ENCODE assay signal across 22 cellular contexts in the genomic region with DNA sequence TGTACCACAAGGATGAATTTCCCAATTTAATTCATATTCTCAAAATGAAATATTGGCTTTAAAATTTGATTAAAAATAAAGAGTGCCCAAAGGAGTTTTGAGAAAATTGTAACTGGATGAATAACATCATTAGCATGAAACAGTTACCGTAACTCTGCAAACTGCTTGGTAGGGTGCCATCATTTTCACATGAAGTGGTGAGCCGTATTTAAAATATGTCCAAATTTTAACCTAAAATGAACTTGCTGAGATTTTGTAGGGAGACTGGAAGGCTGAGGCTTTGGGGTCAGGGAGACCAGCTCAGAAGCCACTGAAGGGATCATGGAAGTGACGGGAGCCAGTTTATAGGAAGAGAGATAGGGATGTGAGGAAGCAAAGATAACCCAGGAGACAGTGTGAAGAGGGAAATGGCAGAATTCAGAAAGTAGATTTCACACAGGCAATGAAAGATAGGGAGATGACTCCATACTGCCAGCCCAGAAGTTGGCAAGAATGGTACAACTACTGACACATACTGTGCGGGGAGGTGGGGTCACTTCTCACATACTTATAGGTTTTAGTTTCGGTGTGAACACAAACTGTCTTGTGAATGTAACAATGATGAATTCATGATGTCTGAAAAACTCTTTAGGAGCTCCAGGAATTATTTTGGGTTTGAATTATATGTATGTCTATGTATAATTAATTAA. TPM values are rescaled to one million over a fixed set of nuclear protein-coding genes. Genes with fewer than 3 reads are reported as not detected.
A peak's percentile ranks its signal among the peaks of the same experiment; 100 is the strongest.
DNase-seq lines count a peak whose midpoint lies in the region; ATAC-seq and TF ChIP-seq lines count a peak whose summit lies in the region.
"Had no signal": no experiment of that assay in that cellular context is flagged by ENCODE, and none has a peak within 500 bp of the region (broad histone marks: within the 10 kb centered on the region; RNA-seq: fewer than 3 reads in every experiment).

No MANE protein-coding gene starts in this region.

- peak overlapping the region; percentile 59; the same call in 1 of the 2 replicates for H4K91ac ChIP-seq in IMR-90 (ENCODE audit: insufficient read depth, low read depth, low read length)

- H3K4me2 ChIP-seq in IMR-90 (ENCODE audit: low read depth, low read length): no peak overlapping the region
- no peak overlapping the region for H3K4me2 ChIP-seq in mesendoderm (ENCODE audit: low read length)

- H3K27me3 ChIP-seq in IMR-90 (ENCODE audit: control insufficient read depth, insufficient read depth, low read length): no peaks in the 10 kb centered on the region
- H3K27me3 ChIP-seq in mesendoderm (ENCODE audit: insufficient read depth, low read length, poor library complexity): no peaks in the 10 kb centered on the region
- H3K27me3 ChIP-seq: BE2C, SJSA1, vagina had no signal

- H3K23ac ChIP-seq in IMR-90 (ENCODE audit: low read depth, low read length) (no peak overlapping the region), mesendoderm (ENCODE audit: low read length) (no peak overlapping the region)

- peaks cover 17% of the 10 kb centered on the region for H3K4me1 Mint-ChIP-seq in chondrocyte (ENCODE audit: low read depth)
- H3K4me1 Mint-ChIP-seq: stimulated activated naive CD8-positive, alpha-beta T cell treated with anti-CD3 and anti-CD28 coated beads, Interleukin-15, amount 100 ng/mL, for 72 hours had no signal

- H2BK120ac ChIP-seq in IMR-90 (ENCODE audit: low read depth, low read length): peak overlapping the region; percentile 69
- H2BK120ac ChIP-seq in mesendoderm (ENCODE audit: low read depth, low read length): no peak overlapping the region

- H3K4ac ChIP-seq in IMR-90 (ENCODE audit: low read depth, low read length): peak overlapping the region; percentile 56; the same call in 1 of the 2 replicates
- no peak overlapping the region for H3K4ac ChIP-seq in mesendoderm (ENCODE audit: low read depth, low read length)

- H3K36me3 Mint-ChIP-seq in chondrocyte (ENCODE audit: low read depth): peaks cover 4% of the 10 kb centered on the region

- peak overlapping the region; percentile 77 for H2BK5ac ChIP-seq in IMR-90 (ENCODE audit: low read depth, low read length, poor library complexity, severe bottlenecking)
- no peak overlapping the region for H2BK5ac ChIP-seq in mesendoderm (ENCODE audit: low read length)

- TF ChIP-seq CTCF in IMR-90 (conservative IDR thresholded peaks at IDR 0.05; ENCODE audit: low read depth, low read length): no peak
- TF ChIP-seq CTCF in chondrocyte (IDR thresholded peaks at IDR 0.05): no peak

- H4K8ac ChIP-seq in IMR-90 (ENCODE audit: low read depth in 2 of 2, low read length in 2 of 2) (peak overlapping the region; percentile 16 to 82; a peak in 2 of 4 replicates), mesendoderm (ENCODE audit: low read depth, low read length) (no peak overlapping the region)

- H3K79me1 ChIP-seq in IMR-90 (ENCODE audit: low read depth in 1 of 2, low read length in 2 of 2) (peaks cover 0 to 3% of the 10 kb centered on the region in 2 experiments; a peak in 1 of 4 replicates), mesendoderm (ENCODE audit: low read length) (no peaks in the 10 kb centered on the region)

- no peak overlapping the region for H3K4me3 ChIP-seq in IMR-90 (ENCODE audit: insufficient read depth, low read depth, low read length)
- no peak overlapping the region for H3K4me3 ChIP-seq in mesendoderm (ENCODE audit: low read length)
- H3K4me3 ChIP-seq: SJSA1, vagina had no signal

- H3K27ac ChIP-seq in IMR-90 (ENCODE audit: insufficient read depth, low read length) (peak overlapping the region; percentile 52), mesendoderm (ENCODE audit: low read depth, low read length) (no peak overlapping the region)
- H3K27ac ChIP-seq: SJSA1, vagina had no signal

- CTCF ChIA-PET in IMR-90 (lab: Yijun Ruan, JAX): no interaction called here

- peak overlapping the region; percentile 66 for H3K27ac Mint-ChIP-seq in chondrocyte (ENCODE audit: unreplicated experiment)
- H3K27ac Mint-ChIP-seq: activated T-helper 2 cell treated with anti-CD3 and anti-CD28 coated beads, Interferon-gamma antibody, Interleukin-2, Interleukin-4, amounts not matched to agents 10 μg/mL and 5 μg/mL and 100 μg/mL, durations not matched to agents 14 hours and 24 hours and 36 hours; stimulated activated naive CD8-positive, alpha-beta T cell treated with anti-CD3 and anti-CD28 coated beads, Interleukin-15, amount 100 ng/mL, for 72 hours had no signal

- H3K14ac ChIP-seq in IMR-90 (replicated peaks; ENCODE audit: low read depth, low read length): 0 out of 2 replicates have a peak overlapping the region, but pooled peaks have one; percentile 58

- H3K79me2 ChIP-seq in mesendoderm (ENCODE audit: control insufficient read depth, insufficient read depth, low read length): no peaks in the 10 kb centered on the region

- peak; percentile 16; the same call in 1 of the 2 replicates for ATAC-seq in IMR-90 (ENCODE audit: low read depth)
- ATAC-seq in HG03378 (IDR thresholded peaks at IDR 0.05; ENCODE audit: unreplicated experiment): no peak
- ATAC-seq in GM19452 (IDR thresholded peaks at IDR 0.05; ENCODE audit: unreplicated experiment): no peak
- ATAC-seq: activated CD4-positive, CD25-positive, alpha-beta regulatory T cell treated with anti-CD3 and anti-CD28 coated beads, Interleukin-2, amount 50 U/mL, for 24 hours; stimulated activated naive CD8-positive, alpha-beta T cell treated with anti-CD3 and anti-CD28 coated beads, Interleukin-15, amount 100 ng/mL, for 72 hours had no signal

- H3K36me3 ChIP-seq in IMR-90 (ENCODE audit: control insufficient read depth, insufficient read depth, low read length) (peaks cover 20% of the 10 kb centered on the region), mesendoderm (ENCODE audit: control insufficient read depth, insufficient read depth, low read length) (no peaks in the 10 kb centered on the region)
- H3K36me3 ChIP-seq: BE2C had no signal

- no peaks in the 10 kb centered on the region; the same call in 1 of the 2 replicates for H3K9me1 ChIP-seq in IMR-90 (ENCODE audit: insufficient read depth, low read length)

- in situ Hi-C loops in IMR-90 (cut with MboI; ENCODE audit: low sequenced_read_pairs): no loop called here

- H3K27me3 Mint-ChIP-seq in chondrocyte (ENCODE audit: low read depth): peaks cover 3% of the 10 kb centered on the region
- H3K27me3 Mint-ChIP-seq: stimulated activated naive CD8-positive, alpha-beta T cell treated with anti-CD3 and anti-CD28 coated beads, Interleukin-15, amount 100 ng/mL, for 72 hours had no signal

- no peak overlapping the region for H2AK9ac ChIP-seq in IMR-90 (replicated peaks; ENCODE audit: low read depth, low read length, poor library complexity)

- intact Hi-C loops in IMR-90 (cut with micrococcal nuclease): loop anchor here (10.0 kb wide), 1 partner anchor 155 kb away; no protein-coding TSS in a partner anchor

- no peaks in the 10 kb centered on the region for H3K9me3 Mint-ChIP-seq in chondrocyte (ENCODE audit: low read depth)
- H3K9me3 Mint-ChIP-seq: activated T-helper 2 cell treated with anti-CD3 and anti-CD28 coated beads, Interferon-gamma antibody, Interleukin-2, Interleukin-4, amounts not matched to agents 10 μg/mL and 5 μg/mL and 100 μg/mL, durations not matched to agents 14 hours and 24 hours and 36 hours; stimulated activated naive CD8-positive, alpha-beta T cell treated with anti-CD3 and anti-CD28 coated beads, Interleukin-15, amount 100 ng/mL, for 72 hours had no signal

- H3K56ac ChIP-seq in IMR-90 (ENCODE audit: extremely low read depth, insufficient read depth, low read length): no peak overlapping the region
- no peak overlapping the region for H3K56ac ChIP-seq in mesendoderm (ENCODE audit: low read length)

- H3K4me1 ChIP-seq in IMR-90 (ENCODE audit: control insufficient read depth, insufficient read depth, low read length): peaks cover 7% of the 10 kb centered on the region
- no peaks in the 10 kb centered on the region for H3K4me1 ChIP-seq in mesendoderm (ENCODE audit: control insufficient read depth, low read depth, low read length)
- H3K4me1 ChIP-seq: BE2C, vagina had no signal

- DNase-seq in AG08395 (ENCODE audit: low spot score): peak; percentile 46
- peak; percentile 63 for DNase-seq in IMR-90
- DNase-seq in chondrocyte (ENCODE audit: low spot score): no peak
- DNase-seq in mesendoderm: peak; percentile 23
- DNase-seq in NK-92 treated with Interleukin-12 subunit alpha and Interleukin-12 subunit beta, amount 100 ng/mL, for 24 hours (lab: John Stamatoyannopoulos, UW): no peak
- no peak for DNase-seq in HUDEP-2 (lab: John Stamatoyannopoulos, UW; ENCODE audit: unreplicated experiment in 76 of 76)
- DNase-seq: anterior cingulate cortex; BE2C; Calu3; GOT3; hippocampal formation; kidney glomerular epithelial cell; MV-4-11; NCI-H2081 treated with DMSO at 0.1 percent for 48 hours; NCI-H524 treated with DMSO at 0.1 percent for 48 hours; stimulated activated naive CD8-positive, alpha-beta T cell treated with anti-CD3 and anti-CD28 coated beads, Interleukin-15, amount 100 ng/mL, for 72 hours had no signal

- no peak overlapping the region for H2BK20ac ChIP-seq in IMR-90 (ENCODE audit: low read depth, low read length)

- no peak overlapping the region for H2AFZ ChIP-seq in IMR-90 (replicated peaks; ENCODE audit: low read length, poor library complexity)

- H2BK15ac ChIP-seq in IMR-90 (ENCODE audit: low read depth, low read length) (peak overlapping the region; percentile 94; the same call in 2 of the 3 replicates), mesendoderm (replicated peaks; ENCODE audit: low read depth) (no peak overlapping the region)

- H4K5ac ChIP-seq in IMR-90 (ENCODE audit: low read depth, low read length) (peak overlapping the region; percentile 91), mesendoderm (ENCODE audit: low read length) (no peak overlapping the region)

- TF ChIP-seq RAD21 in IMR-90 (IDR thresholded peaks at IDR 0.05; ENCODE audit: low read length): no peak

- 33% methylated on average over 1 of the region's 5 CpGs; no CpG with 5 or more reads in 1 of the 2 experiments for WGBS in IMR-90 (ENCODE audit: extremely low coverage in 2 of 2, insufficient read length in 1 of 2), 2 experiments
- no CpG with 5 or more reads among the region's 5 CpGs for WGBS in mesendoderm (ENCODE audit: extremely low coverage, insufficient coverage, low lambda C conversion rate)

- no peak for TF ChIP-seq POLR2A in IMR-90 (IDR thresholded peaks at IDR 0.05; ENCODE audit: low read depth, low read length)

- H3K9ac ChIP-seq in IMR-90 (ENCODE audit: low read depth, low read length) (no peak overlapping the region), mesendoderm (ENCODE audit: low read length) (no peak overlapping the region)

- no TSS peak for BruUV-seq in IMR-90 (replicated peaks; lab: Mats Ljungman, UMichigan)

- H3K9me3 ChIP-seq in IMR-90 (ENCODE audit: control insufficient read depth, insufficient read depth, low read length): no peaks in the 10 kb centered on the region
- H3K9me3 ChIP-seq: BE2C, SJSA1, vagina had no signal

- H2AK5ac ChIP-seq in IMR-90 (ENCODE audit: low read depth, low read length) (0 out of 2 replicates have a peak overlapping the region, but pooled peaks have one; percentile 23), mesendoderm (ENCODE audit: low read length) (no peak overlapping the region)

- dilution Hi-C loops in IMR-90 (cut with HindIII; ENCODE audit: low sequenced_read_pairs, unreplicated experiment): no loop called here

- H3K18ac ChIP-seq in IMR-90 (ENCODE audit: low read depth, low read length) (peak overlapping the region; percentile 51; the same call in 1 of the 2 replicates), mesendoderm (ENCODE audit: low read length) (no peak overlapping the region)

- POLR2A ChIA-PET in IMR-90 (lab: Charles Lee; ENCODE audit: unreplicated experiment): no interaction called here

- H3K4me3 Mint-ChIP-seq in chondrocyte (ENCODE audit: unreplicated experiment): no peak overlapping the region
- H3K4me3 Mint-ChIP-seq: stimulated activated naive CD8-positive, alpha-beta T cell treated with anti-CD3 and anti-CD28 coated beads, Interleukin-15, amount 100 ng/mL, for 72 hours had no signal

- H4K20me1 ChIP-seq in IMR-90 (ENCODE audit: insufficient read depth, low read length): no peaks in the 10 kb centered on the region

RNA-seq across cellular contexts. Expression of a gene that starts 53.8 kb away (rescaled TPM):
- total RNA-seq in IMR-90 (2012; rRNA removed) (164 and 214 TPM in 2 replicates), chondrocyte (9.5 to 39.6 TPM (median 38.6 TPM) in 3 replicates)
- polyA plus RNA-seq in IMR-90 (2012; rRNA removed): 198 and 219 TPM in 2 replicates
- 314 and 322 TPM in 2 replicates for polyA plus RNA-seq in IMR-90 (2012; cell fraction: cytosol; rRNA removed)
- 132 and 323 TPM in 2 replicates for polyA plus RNA-seq in IMR-90 (2012; cell fraction: nucleus; rRNA removed; ENCODE audit: low replicate concordance)
- polyA plus RNA-seq in mesendoderm (2013, experiment 1 of 2): 14.5 TPM
- polyA plus RNA-seq in mesendoderm (2013, experiment 2 of 2): 14.7 TPM
- total RNA-seq: activated T-helper 2 cell treated with anti-CD3 and anti-CD28 coated beads, Interferon-gamma antibody, Interleukin-2, Interleukin-4, amounts not matched to agents 10 μg/mL and 5 μg/mL and 100 μg/mL, durations not matched to agents 14 hours and 24 hours and 36 hours had no signal

Comparison
In these comparisons a context has a peak if more than half of its experiments do, and no peak if none do; other contexts are left out.
1. DNase-seq: peak in AG08395 (single experiment), IMR-90 (single experiment) and mesendoderm (single experiment); none in chondrocyte (single experiment), NK-92 treated with Interleukin-12 subunit alpha and Interleukin-12 subunit beta, amount 100 ng/mL, for 24 hours (single experiment) and HUDEP-2 (0 of 76).